ENCODE assay signal across 1 cellular context in genomic region chr19:12675940-12676339, GRCh38.
TF ChIP-seq lines count a peak whose summit lies in the region.

No MANE protein-coding gene starts in this region.

TF ChIP-seq in IMR-90, 13 proteins besides CTCF, POLR2A, EP300 and RAD21:
- TF ChIP-seq ELK1 (IDR thresholded peaks at IDR 0.05; ENCODE audit: borderline replicate concordance, low read depth, low read length) (no peak), MAZ (IDR thresholded peaks at IDR 0.05; ENCODE audit: borderline replicate concordance, low read depth, low read length) (no peak), CEBPB (IDR thresholded peaks at IDR 0.05; ENCODE audit: low read depth, low read length) (no peak), BHLHE40 (IDR thresholded peaks at IDR 0.05; ENCODE audit: low read depth, low read length) (no peak), MAFK (IDR thresholded peaks at IDR 0.05; ENCODE audit: low read depth, low read length) (no peak), RFX5 (IDR thresholded peaks at IDR 0.05; ENCODE audit: low read depth, low read length) (no peak), USF2 (IDR thresholded peaks at IDR 0.05; ENCODE audit: low read depth, low read length) (no peak), MXI1 (IDR thresholded peaks at IDR 0.05; ENCODE audit: borderline replicate concordance, low read depth, low read length) (no peak), CHD1 (IDR thresholded peaks at IDR 0.05; ENCODE audit: low read depth, low read length) (no peak), NFE2L2 (IDR thresholded peaks at IDR 0.05; ENCODE audit: low read depth, low read length) (no peak), FOS (IDR thresholded peaks at IDR 0.05; ENCODE audit: low read depth, low read length) (no peak)
